In the genomic region with DNA sequence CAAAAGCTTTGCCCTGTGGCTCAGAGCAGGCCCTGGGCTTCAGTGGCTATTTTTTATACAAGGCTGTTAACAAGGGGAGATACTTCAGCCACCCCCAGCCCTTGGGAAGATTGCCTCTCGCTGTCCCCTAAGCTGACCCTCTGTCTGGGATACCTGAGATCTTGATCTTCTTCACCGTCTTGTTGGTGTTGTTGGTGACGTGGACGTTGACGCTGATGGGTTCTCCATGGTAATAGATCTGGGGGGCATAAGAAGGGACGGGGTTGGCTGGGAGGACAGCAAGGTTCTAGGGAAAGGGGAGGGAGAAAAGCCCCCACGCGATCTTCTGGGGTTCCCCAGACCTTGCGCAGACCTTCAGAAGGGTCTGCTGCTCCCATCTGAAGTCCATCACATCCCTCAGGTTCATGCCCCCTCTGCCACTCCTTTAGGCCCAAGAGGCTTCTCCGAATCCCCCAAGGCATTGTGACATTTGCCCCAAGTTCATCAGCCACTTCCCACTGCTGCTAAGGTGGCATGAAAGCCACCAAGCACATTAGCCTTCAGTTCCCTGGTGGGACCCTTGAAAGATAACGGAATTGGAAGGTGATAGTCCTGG, we compare ENCODE assay signal across 17 cellular contexts. TPM values are rescaled to one million over a fixed set of nuclear protein-coding genes. Genes with fewer than 3 reads are reported as not detected.
DNase-seq lines count a peak whose midpoint lies in the region; ATAC-seq lines count a peak whose summit lies in the region.
"Had no signal": no experiment of that assay in that cellular context is flagged by ENCODE, and none has a peak within 500 bp of the region (broad histone marks: within the 10 kb centered on the region; RNA-seq: fewer than 3 reads in every experiment).

No MANE protein-coding gene starts in this region.

- peak; percentile 1 for DNase-seq in left ventricle myocardium superior
- DNase-seq in Right ventricle myocardium inferior (ENCODE audit: missing footprints), result no peak
- peak; percentile 25 for DNase-seq in activated CD8-positive, alpha-beta memory T cell treated with anti-CD3 and anti-CD28 coated beads, Interleukin-2, amount 10 ng/mL, durations not matched to agents 7 days and 5 days
- peak; percentile 72 for DNase-seq in mesenteric fat pad (ENCODE audit: low spot score)
- peak; percentile 17 for DNase-seq in ureter (ENCODE audit: low spot score)
- DNase-seq in NCI-H187 (lab: John Stamatoyannopoulos, UW), result no peak
- DNase-seq in NCI-H1417 treated with DMSO at 0.1 percent for 48 hours (lab: John Stamatoyannopoulos, UW), result no peak
- DNase-seq in caudate nucleus (lab: John Stamatoyannopoulos, UW), result no peak
- DNase-seq: AML-193; KG1; NCI-H1694 treated with DMSO at 0.1 percent for 48 hours; OCI-M1; stimulated activated CD8-positive, alpha-beta memory T cell treated with anti-CD3 and anti-CD28 coated beads, Interleukin-4, amount 100 ng/mL, for 48 hours; WERI-Rb-1 had no signal

- H3K27me3 Mint-ChIP-seq in activated CD8-positive, alpha-beta memory T cell treated with anti-CD3 and anti-CD28 coated beads, Interleukin-2, amount 10 ng/mL, durations not matched to agents 7 days and 5 days, result no peaks in the 10 kb centered on the region

- H3K27ac ChIP-seq in caudate nucleus (ENCODE audit: low read depth, low read length), result no peak overlapping the region
- H3K27ac ChIP-seq: body of pancreas, WERI-Rb-1 had no signal

- no peak overlapping the region for H3K4me3 Mint-ChIP-seq in activated CD8-positive, alpha-beta memory T cell treated with anti-CD3 and anti-CD28 coated beads, Interleukin-2, amount 10 ng/mL, durations not matched to agents 7 days and 5 days

- peak overlapping the region; percentile 98 for H3K27ac Mint-ChIP-seq in activated CD8-positive, alpha-beta memory T cell treated with anti-CD3 and anti-CD28 coated beads, Interleukin-2, amount 10 ng/mL, durations not matched to agents 7 days and 5 days

- peaks cover 32% of the 10 kb centered on the region for H3K4me1 Mint-ChIP-seq in activated CD8-positive, alpha-beta memory T cell treated with anti-CD3 and anti-CD28 coated beads, Interleukin-2, amount 10 ng/mL, durations not matched to agents 7 days and 5 days

- CTCF ChIA-PET in activated CD8-positive, alpha-beta memory T cell treated with anti-CD3 and anti-CD28 coated beads, Interleukin-2, amount 10 ng/mL, durations not matched to agents 7 days and 5 days (lab: Charles Lee), result interaction anchor here (0.8 to 15.4 kb wide), 12 partner anchors 14 to 348 kb away, joined by 3 to 380 read pairs (median 4); no protein-coding TSS in a partner anchor

- no peak for ATAC-seq in left ventricle myocardium superior
- ATAC-seq in Right ventricle myocardium inferior, result no peak
- no peak for ATAC-seq in activated CD8-positive, alpha-beta memory T cell treated with anti-CD3 and anti-CD28 coated beads, Interleukin-2, amount 10 ng/mL, durations not matched to agents 7 days and 5 days
- ATAC-seq: body of pancreas, SK-N-SH treated with all-trans-retinoic acid at 6 μM for 48 hours had no signal

- H3K9me3 Mint-ChIP-seq in activated CD8-positive, alpha-beta memory T cell treated with anti-CD3 and anti-CD28 coated beads, Interleukin-2, amount 10 ng/mL, durations not matched to agents 7 days and 5 days (ENCODE audit: low read depth), result no peaks in the 10 kb centered on the region

- intact Hi-C loops in left ventricle myocardium superior (cut with micrococcal nuclease) (no loop called here), Right ventricle myocardium inferior (cut with DNase I) (no loop called here)

- H3K36me3 Mint-ChIP-seq in activated CD8-positive, alpha-beta memory T cell treated with anti-CD3 and anti-CD28 coated beads, Interleukin-2, amount 10 ng/mL, durations not matched to agents 7 days and 5 days, result peaks cover 17% of the 10 kb centered on the region

RNA-seq across cellular contexts. Expression of a gene that starts 36.7 kb away (rescaled TPM):
- total RNA-seq in left ventricle myocardium superior, result not detected
- total RNA-seq in Right ventricle myocardium inferior, result 0.16 TPM
- under 1 TPM; 0.07 to 0.15 TPM for total RNA-seq in activated CD8-positive, alpha-beta memory T cell treated with anti-CD3 and anti-CD28 coated beads, Interleukin-2, amount 10 ng/mL, durations not matched to agents 7 days and 5 days
- total RNA-seq in mesenteric fat pad, result 1.6 TPM
- 0.26 TPM for total RNA-seq in ureter
- total RNA-seq: liver had no signal

Comparison
In these comparisons a context has a peak if more than half of its experiments do, and no peak if none do; other contexts are left out.
1. DNase-seq: peak in left ventricle myocardium superior (single experiment), activated CD8-positive, alpha-beta memory T cell treated with anti-CD3 and anti-CD28 coated beads, Interleukin-2, amount 10 ng/mL, durations not matched to agents 7 days and 5 days (single experiment), mesenteric fat pad (single experiment) and ureter (single experiment); none in Right ventricle myocardium inferior (single experiment), NCI-H187 (0 of 2), NCI-H1417 treated with DMSO at 0.1 percent for 48 hours (single experiment) and caudate nucleus (0 of 61).